Comparison of ENCODE assay signal across 15 cellular contexts in genomic region chr6:81727876-81728517, GRCh38. TPM values are rescaled to one million over a fixed set of nuclear protein-coding genes. Genes with fewer than 3 reads are reported as not detected.
A peak's percentile ranks its signal among the peaks of the same experiment; 100 is the strongest.
DNase-seq lines count a peak whose midpoint lies in the region; ATAC-seq and TF ChIP-seq lines count a peak whose summit lies in the region.
"Had no signal": no experiment of that assay in that cellular context is flagged by ENCODE, and none has a peak within 500 bp of the region (broad histone marks: within the 10 kb centered on the region; RNA-seq: fewer than 3 reads in every experiment).

No MANE protein-coding gene starts in this region.

- CTCF ChIA-PET in RWPE1 (lab: Yijun Ruan, JAX) = no interaction called here

- H3K4me3 ChIP-seq in epithelial cell of esophagus (ENCODE audit: low read length) (no peak overlapping the region), ovary (no peak overlapping the region)
- H3K4me3 ChIP-seq: ascending aorta, dorsolateral prefrontal cortex, lower lobe of right lung had no signal

- no peaks in the 10 kb centered on the region for H3K27me3 ChIP-seq in ovary
- H3K27me3 ChIP-seq: ascending aorta, dorsolateral prefrontal cortex had no signal

- H3K36me3 ChIP-seq in ovary = no peaks in the 10 kb centered on the region
- H3K36me3 ChIP-seq: ascending aorta, lower lobe of right lung had no signal

- TF ChIP-seq CTCF in epithelial cell of esophagus (IDR thresholded peaks at IDR 0.05; ENCODE audit: insufficient read depth, low read depth, low read length, missing control alignments) = no peak
- TF ChIP-seq CTCF in ovary (IDR thresholded peaks at IDR 0.05) = no peak
- TF ChIP-seq CTCF in RWPE1 (conservative IDR thresholded peaks at IDR 0.05; ENCODE audit: low read depth) = no peak

- ATAC-seq in GM19025 (IDR thresholded peaks at IDR 0.05; ENCODE audit: low read depth, unreplicated experiment) (peak; percentile 90), HG03520 (IDR thresholded peaks at IDR 0.05; ENCODE audit: unreplicated experiment) (no peak)
- ATAC-seq: lower lobe of right lung, right cardiac atrium had no signal

- WGBS in ovary, 3 donors = 91 to 95% (median 93%) methylated on average over 8 of the region's 8 CpGs

- intact Hi-C loops in ovary (cut with DNase I) = no loop called here

- no peak overlapping the region for H3K27ac ChIP-seq in ovary
- H3K27ac ChIP-seq in RWPE1 = no peak overlapping the region
- H3K27ac ChIP-seq: ascending aorta, dorsolateral prefrontal cortex, lower lobe of right lung had no signal

- TF ChIP-seq EP300 in ovary (IDR thresholded peaks at IDR 0.05) = no peak

- TF ChIP-seq POLR2A in ovary (IDR thresholded peaks at IDR 0.05) = no peak

- no peaks in the 10 kb centered on the region for H3K4me1 ChIP-seq in ovary (ENCODE audit: insufficient read depth)
- H3K4me1 ChIP-seq: ascending aorta, lower lobe of right lung had no signal

- POLR2A ChIA-PET in RWPE1 (lab: Yijun Ruan, JAX; ENCODE audit: low non-redundant PET) = no interaction called here

- no peaks in the 10 kb centered on the region for H3K9me3 ChIP-seq in ovary
- H3K9me3 ChIP-seq: ascending aorta, lower lobe of right lung had no signal

- DNase-seq in activated naive CD4-positive, alpha-beta T cell treated with Interleukin-2 at 50 U/mL for 16 hours = peak; percentile 4
- DNase-seq in activated naive CD4-positive, alpha-beta T cell (lab: John Stamatoyannopoulos, UW) = no peak
- DNase-seq in NCI-H2196 (lab: John Stamatoyannopoulos, UW; ENCODE audit: unreplicated experiment) (peak; percentile 17), epithelial cell of esophagus (ENCODE audit: low read depth) (peak; percentile 18), ovary (no peak), RWPE1 (ENCODE audit: low spot score) (no peak)
- DNase-seq: ACHN, activated B cell treated with CpG ODN at 0.5 μM for 24 hours, GDM1, lower lobe of right lung, right cardiac atrium had no signal

RNA-seq across cellular contexts. Expression of gene TENT5A, which starts 24.5 kb away (rescaled TPM):
- 10 to 100 TPM; 19.9 to 47.1 (median 29.4) TPM for total RNA-seq in ovary
- 10 to 100 TPM; 14.6 to 46.3 TPM for polyA plus RNA-seq in ovary

Comparison
In these comparisons a context has a peak if more than half of its experiments do, and no peak if none do; other contexts are left out.
1. DNase-seq: peak in activated naive CD4-positive, alpha-beta T cell treated with Interleukin-2 at 50 U/mL for 16 hours (single experiment), NCI-H2196 (single experiment) and epithelial cell of esophagus (single experiment); none in activated naive CD4-positive, alpha-beta T cell (0 of 4), ovary (0 of 5) and RWPE1 (single experiment).